ENCODE assay signal across 8 cellular contexts in the genomic region with DNA sequence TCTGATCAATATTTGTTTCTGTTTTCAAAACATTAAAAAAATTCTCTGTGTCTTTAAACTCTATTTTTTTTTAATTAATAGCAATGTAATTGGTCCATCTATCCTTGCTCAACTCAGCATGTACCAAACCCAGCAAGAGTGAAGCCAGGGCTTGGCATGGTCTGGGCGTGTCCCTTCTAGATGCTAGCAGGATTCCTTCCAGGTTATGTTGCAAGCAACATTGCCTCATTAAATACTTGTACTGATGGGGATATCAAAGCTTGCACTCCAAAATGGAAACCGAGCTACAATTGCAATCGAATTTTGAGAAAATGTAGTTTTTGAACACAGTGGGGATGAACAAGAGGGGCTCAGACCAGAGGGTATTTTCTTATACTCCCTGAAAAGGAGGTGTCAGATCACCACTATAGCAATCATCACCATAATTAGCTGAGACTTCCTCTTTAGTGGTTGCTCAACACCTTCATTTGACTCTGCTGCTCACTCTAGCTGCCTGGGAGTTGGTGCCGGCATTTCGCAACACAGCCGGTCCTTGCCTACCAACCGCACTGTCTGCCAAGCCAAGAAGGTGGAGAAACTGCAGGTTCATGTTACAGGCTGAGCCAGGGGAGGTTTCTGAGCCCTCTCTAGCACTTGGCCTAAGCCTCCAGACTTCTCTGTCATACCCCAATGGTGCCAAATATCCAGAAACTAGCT.
A peak's percentile ranks its signal among the peaks of the same experiment; 100 is the strongest.
DNase-seq lines count a peak whose midpoint lies in the region; ATAC-seq and TF ChIP-seq lines count a peak whose summit lies in the region.

No MANE protein-coding gene starts in this region.

- no peak for TF ChIP-seq POLR2A in testis (IDR thresholded peaks at IDR 0.05)

- ATAC-seq in HG03460 (IDR thresholded peaks at IDR 0.05; ENCODE audit: unreplicated experiment), result peak; percentile 81

- H3K27me3 ChIP-seq in SJCRH30 (no peaks in the 10 kb centered on the region), right atrium auricular region (no peaks in the 10 kb centered on the region), testis (no peaks in the 10 kb centered on the region)

- DNase-seq in GM13977 (ENCODE audit: low spot score), result peak; percentile 38
- DNase-seq in SJCRH30, result peak; percentile 17 to 46
- DNase-seq in right atrium auricular region (ENCODE audit: low spot score), result peak; percentile 87
- DNase-seq in testis, result peak; percentile 23
- DNase-seq in G401 (ENCODE audit: low spot score), result no peak
- no peak for DNase-seq in NCI-H1417 (lab: John Stamatoyannopoulos, UW)
- DNase-seq in kidney glomerular epithelial cell (lab: John Stamatoyannopoulos, UW), result no peak

- no peaks in the 10 kb centered on the region for H3K4me1 ChIP-seq in SJCRH30
- peaks cover 0 to 40% of the 10 kb centered on the region in 2 donors for H3K4me1 ChIP-seq in right atrium auricular region
- H3K4me1 ChIP-seq in testis, result peaks cover 3% of the 10 kb centered on the region

- TF ChIP-seq CTCF in GM13977 (IDR thresholded peaks at IDR 0.05; ENCODE audit: extremely low read depth, insufficient read depth, missing control alignments), result no peak
- no peak for TF ChIP-seq CTCF in right atrium auricular region (IDR thresholded peaks at IDR 0.05)
- no peak for TF ChIP-seq CTCF in testis (IDR thresholded peaks at IDR 0.05)

- H3K4me3 ChIP-seq in SJCRH30 (no peak overlapping the region), right atrium auricular region (no peak overlapping the region), testis (no peak overlapping the region)

- intact Hi-C loops in testis (cut with DNase I; ENCODE audit: low total_unique reads), result no loop called here

- 86 to 90% methylated on average over 7 of the region's 7 CpGs for WGBS in testis, 2 donors

- H3K27ac ChIP-seq in SJCRH30, result no peak overlapping the region
- peak overlapping the region; percentile 9 to 58 for H3K27ac ChIP-seq in right atrium auricular region
- no peak overlapping the region for H3K27ac ChIP-seq in testis

- 0 out of 2 replicates have a peak, but pooled peaks cover 3% of the 10 kb centered on the region for H3K9me3 ChIP-seq in SJCRH30 (replicated peaks)
- H3K9me3 ChIP-seq in right atrium auricular region, result no peaks in the 10 kb centered on the region
- no peaks in the 10 kb centered on the region for H3K9me3 ChIP-seq in testis

- H3K36me3 ChIP-seq in SJCRH30 (no peaks in the 10 kb centered on the region), right atrium auricular region (no peaks in the 10 kb centered on the region), testis (ENCODE audit: low read depth, missing control alignments) (no peaks in the 10 kb centered on the region)

- in situ Hi-C loops in GM13977 (cut with MboI; ENCODE audit: low pct_unique_long_range_greater_than_20kb, low sequenced_read_pairs, unreplicated experiment), result no loop called here
- in situ Hi-C loops in G401 (cut with HindIII; ENCODE audit: low sequenced_read_pairs), result no loop called here

Comparison
In these comparisons a context has a peak if more than half of its experiments do, and no peak if none do; other contexts are left out.
1. DNase-seq: peak in GM13977 (single experiment), SJCRH30 (2 of 2), right atrium auricular region (single experiment) and testis (single experiment); none in G401 (single experiment), NCI-H1417 (0 of 3) and kidney glomerular epithelial cell (single experiment).
2. H3K27ac ChIP-seq: peak in right atrium auricular region (2 of 2); none in SJCRH30 (single experiment) and testis (0 of 2).